Comparison of ENCODE assay signal across 1 cellular context in genomic region chr4:69239777-69240176, GRCh38.
A peak's percentile ranks its signal among the peaks of the same experiment; 100 is the strongest.
TF ChIP-seq lines count a peak whose summit lies in the region.

No MANE protein-coding gene starts in this region.

TF ChIP-seq in HepG2, 621 proteins besides CTCF, POLR2A, EP300 and RAD21 (continued from another document):
- TF ChIP-seq, protein P1, sequence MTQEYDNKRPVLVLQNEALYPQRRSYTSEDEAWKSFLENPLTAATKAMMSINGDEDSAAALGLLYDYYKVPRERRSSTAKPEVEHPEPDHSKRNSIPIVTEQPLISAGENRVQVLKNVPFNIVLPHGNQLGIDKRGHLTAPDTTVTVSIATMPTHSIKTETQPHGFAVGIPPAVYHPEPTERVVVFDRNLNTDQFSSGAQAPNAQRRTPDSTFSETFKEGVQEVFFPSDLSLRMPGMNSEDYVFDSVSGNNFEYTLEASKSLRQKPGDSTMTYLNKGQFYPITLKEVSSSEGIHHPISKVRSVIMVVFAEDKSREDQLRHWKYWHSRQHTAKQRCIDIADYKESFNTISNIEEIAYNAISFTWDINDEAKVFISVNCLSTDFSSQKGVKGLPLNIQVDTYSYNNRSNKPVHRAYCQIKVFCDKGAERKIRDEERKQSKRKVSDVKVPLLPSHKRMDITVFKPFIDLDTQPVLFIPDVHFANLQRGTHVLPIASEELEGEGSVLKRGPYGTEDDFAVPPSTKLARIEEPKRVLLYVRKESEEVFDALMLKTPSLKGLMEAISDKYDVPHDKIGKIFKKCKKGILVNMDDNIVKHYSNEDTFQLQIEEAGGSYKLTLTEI (CRISPR knock-in tag; conservative IDR thresholded peaks at IDR 0.05), result no peak
- TF ChIP-seq ZNF841 (CRISPR knock-in tag; IDR thresholded peaks at IDR 0.05; ENCODE audit: borderline replicate concordance) (no peak), FOXP1 (IDR thresholded peaks at IDR 0.05) (no peak), FOXP1 (CRISPR knock-in tag; IDR thresholded peaks at IDR 0.05) (peak; percentile 19; the same call in 1 of the 2 replicates), SP5 (CRISPR knock-in tag; IDR thresholded peaks at IDR 0.05; ENCODE audit: borderline replicate concordance, low read depth) (no peak), ARNT2 (CRISPR knock-in tag; IDR thresholded peaks at IDR 0.05; ENCODE audit: low read depth) (no peak), IKZF5 (CRISPR knock-in tag; IDR thresholded peaks at IDR 0.05) (no peak), YY1 (IDR thresholded peaks at IDR 0.05; ENCODE audit: insufficient read depth, insufficient replicate concordance, low read depth, low read length) (no peak), ZNF790 (CRISPR knock-in tag; IDR thresholded peaks at IDR 0.05; ENCODE audit: borderline replicate concordance) (no peak), ZMYM3 (CRISPR knock-in tag; IDR thresholded peaks at IDR 0.05) (no peak), ZNF768 (CRISPR knock-in tag; IDR thresholded peaks at IDR 0.05) (no peak), GATAD1 (CRISPR knock-in tag; IDR thresholded peaks at IDR 0.05) (no peak), ZNF484 (CRISPR knock-in tag; IDR thresholded peaks at IDR 0.05; ENCODE audit: borderline replicate concordance, low read depth) (no peak), ZNF660 (CRISPR knock-in tag; IDR thresholded peaks at IDR 0.05; ENCODE audit: borderline replicate concordance, low read depth) (no peak), ATF7-NPFF (CRISPR knock-in tag; IDR thresholded peaks at IDR 0.05; ENCODE audit: low read depth) (no peak), ZBTB26 (CRISPR knock-in tag; IDR thresholded peaks at IDR 0.05; ENCODE audit: borderline replicate concordance) (peak; percentile 44; the same call in 1 of the 2 replicates), REPIN1 (CRISPR knock-in tag; IDR thresholded peaks at IDR 0.05; ENCODE audit: borderline replicate concordance, low read depth) (no peak), SALL1 (CRISPR knock-in tag; IDR thresholded peaks at IDR 0.05) (peak; percentile 47; the same call in 1 of the 2 replicates), STAT5B (CRISPR knock-in tag; IDR thresholded peaks at IDR 0.05) (no peak), CSRNP2 (CRISPR knock-in tag; conservative IDR thresholded peaks at IDR 0.05; ENCODE audit: low read depth) (no peak), ZNF160 (CRISPR knock-in tag; IDR thresholded peaks at IDR 0.05) (0 out of 2 replicates have a peak, but pooled peaks have one; percentile 59), ZNF878 (CRISPR knock-in tag; IDR thresholded peaks at IDR 0.05) (no peak), TCF7L2 (IDR thresholded peaks at IDR 0.05; ENCODE audit: low read depth, low read length) (no peak), PHF5A (CRISPR knock-in tag; IDR thresholded peaks at IDR 0.05; ENCODE audit: low read depth, unreplicated experiment) (no peak), HMGA1 (CRISPR knock-in tag; conservative IDR thresholded peaks at IDR 0.05) (no peak), ELF3 (CRISPR knock-in tag; IDR thresholded peaks at IDR 0.05) (peak; percentile 38; the same call in 1 of the 2 replicates), SOX5 (CRISPR knock-in tag; IDR thresholded peaks at IDR 0.05; ENCODE audit: borderline replicate concordance) (peak; percentile 59; the same call in 1 of the 2 replicates), FOSL2 (CRISPR knock-in tag; IDR thresholded peaks at IDR 0.05) (peak; percentile 73)
- TF ChIP-seq, protein P2, sequence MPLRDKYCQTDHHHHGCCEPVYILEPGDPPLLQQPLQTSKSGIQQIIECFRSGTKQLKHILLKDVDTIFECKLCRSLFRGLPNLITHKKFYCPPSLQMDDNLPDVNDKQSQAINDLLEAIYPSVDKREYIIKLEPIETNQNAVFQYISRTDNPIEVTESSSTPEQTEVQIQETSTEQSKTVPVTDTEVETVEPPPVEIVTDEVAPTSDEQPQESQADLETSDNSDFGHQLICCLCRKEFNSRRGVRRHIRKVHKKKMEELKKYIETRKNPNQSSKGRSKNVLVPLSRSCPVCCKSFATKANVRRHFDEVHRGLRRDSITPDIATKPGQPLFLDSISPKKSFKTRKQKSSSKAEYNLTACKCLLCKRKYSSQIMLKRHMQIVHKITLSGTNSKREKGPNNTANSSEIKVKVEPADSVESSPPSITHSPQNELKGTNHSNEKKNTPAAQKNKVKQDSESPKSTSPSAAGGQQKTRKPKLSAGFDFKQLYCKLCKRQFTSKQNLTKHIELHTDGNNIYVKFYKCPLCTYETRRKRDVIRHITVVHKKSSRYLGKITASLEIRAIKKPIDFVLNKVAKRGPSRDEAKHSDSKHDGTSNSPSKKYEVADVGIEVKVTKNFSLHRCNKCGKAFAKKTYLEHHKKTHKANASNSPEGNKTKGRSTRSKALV (CRISPR knock-in tag; IDR thresholded peaks at IDR 0.05), result no peak
TF ChIP-seq in HepG2: peak in this region for 43.
